In genomic region chr17:7916383-7916677, GRCh38 we compare ENCODE assay signal across 8 cellular contexts. TPM values are rescaled to one million over a fixed set of nuclear protein-coding genes. Genes with fewer than 3 reads are reported as not detected.
A peak's percentile ranks its signal among the peaks of the same experiment; 100 is the strongest.
DNase-seq lines count a peak whose midpoint lies in the region; ATAC-seq and TF ChIP-seq lines count a peak whose summit lies in the region.

No MANE protein-coding gene starts in this region.

- peaks cover 20 to 37% (median 33%) of the 10 kb centered on the region in 7 donors for H3K4me1 Mint-ChIP-seq in naive thymus-derived CD4-positive, alpha-beta T cell

- H3K36me3 Mint-ChIP-seq in naive thymus-derived CD4-positive, alpha-beta T cell: peaks cover 0 to 3% (median 0%) of the 10 kb centered on the region in 5 donors

- DNase-seq in HL-60 (ENCODE audit: low read depth in 1 of 2, low spot score in 1 of 2): no peak
- DNase-seq in cardiac fibroblast (ENCODE audit: low read depth in 2 of 2): no peak
- DNase-seq in naive thymus-derived CD4-positive, alpha-beta T cell: no peak
- DNase-seq in activated gamma-delta T cell treated with Interleukin-2 at 50 U/mL for 16 hours: no peak
- DNase-seq in NCI-H69 (lab: John Stamatoyannopoulos, UW): no peak

- H3K4me3 ChIP-seq in BLaER1: peak overlapping the region; percentile 71
- 0 out of 2 replicates have a peak overlapping the region, but pooled peaks have one; percentile 23 for H3K4me3 ChIP-seq in HL-60 (replicated peaks; ENCODE audit: insufficient read depth, low read length)
- H3K4me3 ChIP-seq in cardiac fibroblast (replicated peaks in 1 of 2; ENCODE audit: low read depth in 2 of 2, low read length in 2 of 2): peak overlapping the region; percentile 50 to 54
- peak overlapping the region; percentile 56 for H3K4me3 ChIP-seq in naive thymus-derived CD4-positive, alpha-beta T cell (ENCODE audit: low read length)

- POLR2A ChIA-PET in naive thymus-derived CD4-positive, alpha-beta T cell (lab: Charles Lee): interaction anchor here (0.9 to 6.0 kb wide), 17 partner anchors 11 to 229 kb away, joined by 3 to 74 read pairs (median 6); partner anchors contain the start of genes CNTROB, CYB5D1, KCNAB3 and KDM6B

- H3K9me3 Mint-ChIP-seq in naive thymus-derived CD4-positive, alpha-beta T cell: peaks cover 0 to 1% (median 0%) of the 10 kb centered on the region in 11 donors

- ATAC-seq in naive thymus-derived CD4-positive, alpha-beta T cell: no peak
- no peak for ATAC-seq in HG02798 (IDR thresholded peaks at IDR 0.05; ENCODE audit: poor library complexity, unreplicated experiment)
- no peak for ATAC-seq in GM19452 (IDR thresholded peaks at IDR 0.05; ENCODE audit: unreplicated experiment)

- no peaks in the 10 kb centered on the region for H3K27me3 Mint-ChIP-seq in naive thymus-derived CD4-positive, alpha-beta T cell

- no peaks in the 10 kb centered on the region for H3K27me3 ChIP-seq in BLaER1
- no peaks in the 10 kb centered on the region for H3K27me3 ChIP-seq in HL-60 (ENCODE audit: insufficient read depth, poor library complexity, severe bottlenecking)
- H3K27me3 ChIP-seq in naive thymus-derived CD4-positive, alpha-beta T cell (ENCODE audit: control insufficient read depth in 2 of 2, insufficient read depth in 2 of 2, low read length in 2 of 2): no peaks in the 10 kb centered on the region

- peaks cover 15% of the 10 kb centered on the region for H4K20me1 ChIP-seq in BLaER1

- H3K4me1 ChIP-seq in BLaER1: peaks cover 53% of the 10 kb centered on the region
- H3K4me1 ChIP-seq in naive thymus-derived CD4-positive, alpha-beta T cell (ENCODE audit: control insufficient read depth in 2 of 2, insufficient read depth in 2 of 2, low read length in 2 of 2): peaks cover 20 to 22% of the 10 kb centered on the region in 2 donors

- H3K27ac Mint-ChIP-seq in naive thymus-derived CD4-positive, alpha-beta T cell: peak overlapping the region; percentile 79 to 95 (median 89)

- H3K36me3 ChIP-seq in BLaER1: peaks cover 11% of the 10 kb centered on the region
- peaks cover 0 to 13% (median 3%) of the 10 kb centered on the region in 3 experiments for H3K36me3 ChIP-seq in naive thymus-derived CD4-positive, alpha-beta T cell (ENCODE audit: control insufficient read depth in 2 of 3, insufficient read depth in 3 of 3, low read length in 3 of 3)

- H3K9ac ChIP-seq in BLaER1: peak overlapping the region; percentile 79

- peak overlapping the region; percentile 64 to 98 (median 82) for H3K4me3 Mint-ChIP-seq in naive thymus-derived CD4-positive, alpha-beta T cell

- H3K27ac ChIP-seq in BLaER1 (peak overlapping the region; percentile 86), HL-60 (replicated peaks) (peak overlapping the region; percentile 77; the same call in 1 of the 2 replicates)
- H3K27ac ChIP-seq in naive thymus-derived CD4-positive, alpha-beta T cell (ENCODE audit: low read depth, low read length): peak overlapping the region; percentile 75

- H3K4me2 ChIP-seq in BLaER1: peak overlapping the region; percentile 89

- intact Hi-C loops in naive thymus-derived CD4-positive, alpha-beta T cell (cut with micrococcal nuclease): no loop called here

- CTCF ChIA-PET in naive thymus-derived CD4-positive, alpha-beta T cell (lab: Charles Lee): interaction anchor here (0.7 to 3.9 kb wide), 8 partner anchors 8 to 73 kb away, joined by 3 to 48 read pairs (median 4); partner anchors contain the start of genes CNTROB and TRAPPC1

- no peaks in the 10 kb centered on the region for H3K9me3 ChIP-seq in BLaER1
- H3K9me3 ChIP-seq in naive thymus-derived CD4-positive, alpha-beta T cell (ENCODE audit: control insufficient read depth in 2 of 3, low read length in 3 of 3): no peaks in the 10 kb centered on the region

- TF ChIP-seq CTCF in HL-60 (IDR thresholded peaks at IDR 0.05; ENCODE audit: insufficient read depth, low read length) (no peak), cardiac fibroblast (IDR thresholded peaks at IDR 0.05; ENCODE audit: low read depth, low read length) (no peak)

RNA-seq across cellular contexts. Expression of gene RNF227, which starts 0.2 kb away (rescaled TPM):
- 1 to 10 TPM; 2.6 to 8.2 (median 5.5) TPM for total RNA-seq in naive thymus-derived CD4-positive, alpha-beta T cell
- polyA plus RNA-seq in naive thymus-derived CD4-positive, alpha-beta T cell: 1 to 10 TPM; 3.2 to 4.9 TPM

RNA-seq across cellular contexts. Expression of gene KCNAB3, which starts 13.3 kb away (rescaled TPM):
- 10 to 100 TPM in 4 of 5 experiments, 1 to 10 TPM in 1; 9.4 to 18.0 (median 17.5) TPM for total RNA-seq in naive thymus-derived CD4-positive, alpha-beta T cell
- under 1 TPM; 0.10 to 0.25 TPM for polyA plus RNA-seq in naive thymus-derived CD4-positive, alpha-beta T cell

RNA-seq across cellular contexts. Expression of gene TRAPPC1, which starts 15.4 kb away (rescaled TPM):
- 100 to 1,000 TPM in 3 of 5 experiments, 10 to 100 TPM in 2; 71.4 to 216 (median 103) TPM for total RNA-seq in naive thymus-derived CD4-positive, alpha-beta T cell
- 100 to 1,000 TPM; 227 to 235 TPM for polyA plus RNA-seq in naive thymus-derived CD4-positive, alpha-beta T cell

RNA-seq across cellular contexts. Expression of gene CNTROB, which starts 15.7 kb away (rescaled TPM):
- total RNA-seq in naive thymus-derived CD4-positive, alpha-beta T cell: 10 to 100 TPM; 29.0 to 50.5 (median 33.6) TPM
- polyA plus RNA-seq in naive thymus-derived CD4-positive, alpha-beta T cell: 10 to 100 TPM; 10.4 to 16.7 TPM

RNA-seq across cellular contexts. Expression of gene CHD3, which starts 27.7 kb away (rescaled TPM):
- 100 to 1,000 TPM; 189 to 417 (median 359) TPM for total RNA-seq in naive thymus-derived CD4-positive, alpha-beta T cell
- 10 to 100 TPM; 12.7 to 39.3 TPM for polyA plus RNA-seq in naive thymus-derived CD4-positive, alpha-beta T cell
